ENCODE assay signal across 8 cellular contexts in the genomic region with DNA sequence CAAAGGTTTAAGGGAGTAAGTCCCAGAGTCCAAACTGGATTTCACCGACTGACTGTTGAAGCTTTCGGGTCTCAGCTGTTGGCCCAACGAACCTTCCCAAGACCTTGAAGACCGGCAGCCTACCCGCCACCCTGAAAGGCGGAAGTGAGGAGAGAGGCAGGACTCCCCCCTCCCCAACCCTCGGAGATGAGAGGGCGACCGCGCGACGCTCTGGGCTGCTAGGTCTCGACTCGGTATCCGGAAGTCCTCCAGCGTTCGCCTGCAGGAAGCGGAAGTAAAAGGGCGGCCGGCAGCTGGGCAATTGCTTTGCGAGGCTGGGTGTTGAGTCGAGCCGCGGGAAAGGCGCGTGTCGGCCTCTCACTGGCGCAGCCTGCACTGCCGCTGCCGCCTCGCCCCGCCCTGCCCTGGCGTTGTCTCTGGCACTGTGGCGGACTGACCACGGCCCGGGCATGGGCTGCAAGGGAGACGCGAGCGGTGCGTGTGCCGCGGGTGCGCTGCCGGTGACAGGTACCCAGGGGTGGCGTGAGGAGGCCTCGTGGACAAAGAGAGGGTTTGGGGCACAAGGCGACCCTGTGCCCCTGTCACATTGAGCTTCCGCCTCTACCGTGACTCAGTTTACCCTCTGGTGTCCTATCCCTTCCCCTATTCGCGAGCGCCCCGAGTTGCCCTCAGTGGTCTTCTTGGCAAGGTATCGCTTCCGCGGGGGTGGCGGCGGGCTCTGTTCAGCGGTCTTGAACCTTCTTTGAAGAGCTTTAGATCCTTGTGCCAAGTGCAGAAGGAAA. TPM values are rescaled to one million over a fixed set of nuclear protein-coding genes. Genes with fewer than 3 reads are reported as not detected.
A peak's percentile ranks its signal among the peaks of the same experiment; 100 is the strongest.
DNase-seq lines count a peak whose midpoint lies in the region; ATAC-seq and TF ChIP-seq lines count a peak whose summit lies in the region.

A gene with protein sequence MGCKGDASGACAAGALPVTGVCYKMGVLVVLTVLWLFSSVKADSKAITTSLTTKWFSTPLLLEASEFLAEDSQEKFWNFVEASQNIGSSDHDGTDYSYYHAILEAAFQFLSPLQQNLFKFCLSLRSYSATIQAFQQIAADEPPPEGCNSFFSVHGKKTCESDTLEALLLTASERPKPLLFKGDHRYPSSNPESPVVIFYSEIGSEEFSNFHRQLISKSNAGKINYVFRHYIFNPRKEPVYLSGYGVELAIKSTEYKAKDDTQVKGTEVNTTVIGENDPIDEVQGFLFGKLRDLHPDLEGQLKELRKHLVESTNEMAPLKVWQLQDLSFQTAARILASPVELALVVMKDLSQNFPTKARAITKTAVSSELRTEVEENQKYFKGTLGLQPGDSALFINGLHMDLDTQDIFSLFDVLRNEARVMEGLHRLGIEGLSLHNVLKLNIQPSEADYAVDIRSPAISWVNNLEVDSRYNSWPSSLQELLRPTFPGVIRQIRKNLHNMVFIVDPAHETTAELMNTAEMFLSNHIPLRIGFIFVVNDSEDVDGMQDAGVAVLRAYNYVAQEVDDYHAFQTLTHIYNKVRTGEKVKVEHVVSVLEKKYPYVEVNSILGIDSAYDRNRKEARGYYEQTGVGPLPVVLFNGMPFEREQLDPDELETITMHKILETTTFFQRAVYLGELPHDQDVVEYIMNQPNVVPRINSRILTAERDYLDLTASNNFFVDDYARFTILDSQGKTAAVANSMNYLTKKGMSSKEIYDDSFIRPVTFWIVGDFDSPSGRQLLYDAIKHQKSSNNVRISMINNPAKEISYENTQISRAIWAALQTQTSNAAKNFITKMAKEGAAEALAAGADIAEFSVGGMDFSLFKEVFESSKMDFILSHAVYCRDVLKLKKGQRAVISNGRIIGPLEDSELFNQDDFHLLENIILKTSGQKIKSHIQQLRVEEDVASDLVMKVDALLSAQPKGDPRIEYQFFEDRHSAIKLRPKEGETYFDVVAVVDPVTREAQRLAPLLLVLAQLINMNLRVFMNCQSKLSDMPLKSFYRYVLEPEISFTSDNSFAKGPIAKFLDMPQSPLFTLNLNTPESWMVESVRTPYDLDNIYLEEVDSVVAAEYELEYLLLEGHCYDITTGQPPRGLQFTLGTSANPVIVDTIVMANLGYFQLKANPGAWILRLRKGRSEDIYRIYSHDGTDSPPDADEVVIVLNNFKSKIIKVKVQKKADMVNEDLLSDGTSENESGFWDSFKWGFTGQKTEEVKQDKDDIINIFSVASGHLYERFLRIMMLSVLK (N-terminal part only) (plus strand): TSS at position 292 of the 782 bp plus-strand sequence. CDS start 158 bp downstream, at position 450.

- DNase-seq in BJ (ENCODE audit: low read depth) (peak; percentile 84), NCI-H526 treated with DMSO at 0.1 percent for 48 hours (lab: John Stamatoyannopoulos, UW) (peak; percentile 89), cortex of kidney (lab: John Stamatoyannopoulos, UW) (peak; percentile 10), left colon (peak; percentile 96 to 98)
- DNase-seq in activated CD4-positive, alpha-beta T cell treated with anti-CD3 and anti-CD28 coated beads, Interleukin-2, amount 10 ng/mL, durations not matched to agents 24 days and 14 days: peak; percentile 98
- DNase-seq in stimulated activated CD4-positive, alpha-beta T cell treated with anti-CD3 and anti-CD28 coated beads, Interleukin-1b, Interleukin-23, amount 100 ng/mL, for 48 hours: peak; percentile 95

- intact Hi-C loops in activated CD4-positive, alpha-beta T cell treated with anti-CD3 and anti-CD28 coated beads, Interleukin-2, amount 10 ng/mL, durations not matched to agents 24 days and 14 days (cut with micrococcal nuclease): loop anchor here (1.0 to 10.0 kb wide), 5 partner anchors 63 to 280 kb away; a partner anchor contains a TSS
- intact Hi-C loops in left colon (cut with DNase I, micrococcal nuclease): no loop called here

- no peak for TF ChIP-seq CTCF in BJ (IDR thresholded peaks at IDR 0.05; ENCODE audit: insufficient read depth, low read depth, low read length)

- H3K4me3 Mint-ChIP-seq in activated CD4-positive, alpha-beta T cell treated with anti-CD3 and anti-CD28 coated beads, Interleukin-2, amount 10 ng/mL, durations not matched to agents 24 days and 14 days: peak within 1 kb of the TSS; percentile 89

- no peaks in the 10 kb centered on the region for H3K9me3 Mint-ChIP-seq in activated CD4-positive, alpha-beta T cell treated with anti-CD3 and anti-CD28 coated beads, Interleukin-2, amount 10 ng/mL, durations not matched to agents 24 days and 14 days

- no peaks in the 10 kb centered on the region for H3K27me3 ChIP-seq in BJ (ENCODE audit: control insufficient read depth, insufficient read depth, low read length)

- POLR2A ChIA-PET in BJ (lab: Charles Lee): interaction anchor here (0.6 kb wide), 1 partner anchor 17 kb away, joined by 4 read pairs; no protein-coding TSS in a partner anchor

- H3K4me1 Mint-ChIP-seq in activated CD4-positive, alpha-beta T cell treated with anti-CD3 and anti-CD28 coated beads, Interleukin-2, amount 10 ng/mL, durations not matched to agents 24 days and 14 days: peaks cover 23% of the 10 kb centered on the region

- peak; percentile 97 for ATAC-seq in GM19324 (IDR thresholded peaks at IDR 0.05; ENCODE audit: low FRiP score, unreplicated experiment)
- ATAC-seq in HG03469 (IDR thresholded peaks at IDR 0.05; ENCODE audit: unreplicated experiment): peak; percentile 83
- ATAC-seq in left colon: peak; percentile 97

- no peaks in the 10 kb centered on the region for H3K27me3 Mint-ChIP-seq in activated CD4-positive, alpha-beta T cell treated with anti-CD3 and anti-CD28 coated beads, Interleukin-2, amount 10 ng/mL, durations not matched to agents 24 days and 14 days

- CTCF ChIA-PET in BJ (lab: Yijun Ruan, JAX): interaction anchor here (0.6 to 1.1 kb wide), 3 partner anchors 26 to 212 kb away, joined by 3 to 5 read pairs (median 3); no protein-coding TSS in a partner anchor

- peaks cover 6% of the 10 kb centered on the region for H3K36me3 Mint-ChIP-seq in activated CD4-positive, alpha-beta T cell treated with anti-CD3 and anti-CD28 coated beads, Interleukin-2, amount 10 ng/mL, durations not matched to agents 24 days and 14 days (ENCODE audit: low read depth)

- 0 out of 2 replicates have a peak, but pooled peaks cover 2% of the 10 kb centered on the region for H3K36me3 ChIP-seq in BJ (ENCODE audit: control insufficient read depth, insufficient read depth, low read length)

- H3K27ac Mint-ChIP-seq in activated CD4-positive, alpha-beta T cell treated with anti-CD3 and anti-CD28 coated beads, Interleukin-2, amount 10 ng/mL, durations not matched to agents 24 days and 14 days: peak within 1 kb of the TSS; percentile 93

- H3K4me3 ChIP-seq in BJ (ENCODE audit: low read depth, low read length): peak within 1 kb of the TSS; percentile 100

RNA-seq across cellular contexts. Expression of the gene that starts here (rescaled TPM):
- polyA plus RNA-seq in BJ (2011; rRNA removed): 28.6 and 46.4 TPM in 2 replicates
- 26.2 and 27.0 TPM in 2 replicates for polyA minus RNA-seq in BJ (2011; rRNA and poly(A)+ RNA removed)
- 69.9 and 72.1 TPM in 2 replicates for total RNA-seq in activated CD4-positive, alpha-beta T cell treated with anti-CD3 and anti-CD28 coated beads, Interleukin-2, amount 10 ng/mL, durations not matched to agents 24 days and 14 days
- total RNA-seq in left colon: 10 to 100 TPM; 35.9 to 52.9 TPM

Comparison
In these comparisons a context has a peak if more than half of its experiments do, and no peak if none do; other contexts are left out.
1. Peak in every context shown above with its lines: DNase-seq, ATAC-seq and H3K4me3 ChIP-seq.
2. DNase-seq: peak in every context shown above with its lines; median percentile 98 in activated CD4-positive, alpha-beta T cell treated with anti-CD3 and anti-CD28 coated beads, Interleukin-2, amount 10 ng/mL, durations not matched to agents 24 days and 14 days; 97 in left colon; 95 in stimulated activated CD4-positive, alpha-beta T cell treated with anti-CD3 and anti-CD28 coated beads, Interleukin-1b, Interleukin-23, amount 100 ng/mL, for 48 hours; 89 in NCI-H526 treated with DMSO at 0.1 percent for 48 hours; 84 in BJ; 10 in cortex of kidney.